In genomic region chr6:19876672-19877071, GRCh38 we compare ENCODE assay signal across 22 cellular contexts.
"Had no signal": no experiment of that assay in that cellular context is flagged by ENCODE, and none has a peak within 500 bp of the region (broad histone marks: within the 10 kb centered on the region; RNA-seq: fewer than 3 reads in every experiment).

No MANE protein-coding gene starts in this region.

- DNase-seq: KBM-7; MV-4-11; NCI-H1048; NCI-H146; NCI-H1694 treated with DMSO at 0.1 percent for 48 hours; NCI-H1930; NCI-H2081; NCI-H2107; NCI-H2171 treated with DMSO at 0.1 percent for 48 hours; NCI-H345; NCI-H446 treated with DMSO at 0.1 percent for 48 hours; NCI-H510A treated with DMSO at 0.1 percent for 48 hours; NCI-H526; NCI-H748 treated with DMSO at 0.1 percent for 48 hours; NK-92 treated with Interleukin-12 subunit alpha and Interleukin-12 subunit beta, amount 100 ng/mL, for 24 hours; PC-3; SHP77; SK-N-SH; T-helper 1 cell; T-helper 17 cell had no signal

- ATAC-seq: Panc1, PC-3, T-helper 17 cell had no signal

- H3K27ac ChIP-seq: RWPE1 had no signal
